17 cellular contexts compared by ENCODE assay signal in genomic region chrX:1903380-1903935, GRCh38.
DNase-seq lines count a peak whose midpoint lies in the region; ATAC-seq and TF ChIP-seq lines count a peak whose summit lies in the region.
"Had no signal": no experiment of that assay in that cellular context is flagged by ENCODE, and none has a peak within 500 bp of the region (broad histone marks: within the 10 kb centered on the region; RNA-seq: fewer than 3 reads in every experiment).

No MANE protein-coding gene starts in this region.

- H3K27ac Mint-ChIP-seq in HFFc6 (no peak overlapping the region), neural progenitor cell (no peak overlapping the region)
- no peak overlapping the region for H3K27ac Mint-ChIP-seq in activated T-helper 2 cell treated with anti-CD3 and anti-CD28 coated beads, Interferon-gamma antibody, Interleukin-2, Interleukin-4, amounts not matched to agents 10 μg/mL and 5 μg/mL and 100 μg/mL, durations not matched to agents 14 hours and 24 hours and 36 hours
- H3K27ac Mint-ChIP-seq: activated naive CD8-positive, alpha-beta T cell; natural killer cell treated with Interleukin-12 subunit alpha and Interleukin-12 subunit beta and Interleukin-15 and Interleukin-18, amount 100 ng/mL, for 72 hours; stimulated activated naive B cell treated with anti-CD40 and anti-IgM and Interleukin-4, amounts not matched to agents 10 μg/mL and 1 μg/mL and 100 μg/mL, for 72 hours had no signal

- no peaks in the 10 kb centered on the region for H3K79me2 ChIP-seq in neural progenitor cell (ENCODE audit: low read depth)

- H2AFZ ChIP-seq in neural progenitor cell (replicated peaks) = no peak overlapping the region

- intact Hi-C loops in activated T-helper 2 cell treated with anti-CD3 and anti-CD28 coated beads, Interferon-gamma antibody, Interleukin-2, Interleukin-4, amounts not matched to agents 10 μg/mL and 5 μg/mL and 100 μg/mL, durations not matched to agents 14 hours and 24 hours and 36 hours (cut with micrococcal nuclease) = no loop called here
- intact Hi-C loops in Right ventricle myocardium superior (cut with DNase I) = no loop called here

- TF ChIP-seq CTCF in HFFc6 (IDR thresholded peaks at IDR 0.05) (no peak), fibroblast of villous mesenchyme (IDR thresholded peaks at IDR 0.05; ENCODE audit: insufficient read depth, low read depth, low read length) (no peak), neural progenitor cell (IDR thresholded peaks at IDR 0.05) (no peak)

- H3F3A ChIP-seq in neural progenitor cell (ENCODE audit: low read depth) = no peaks in the 10 kb centered on the region

- peak; percentile 1 for DNase-seq in COLO829 (ENCODE audit: low spot score)
- peak; percentile 29 for DNase-seq in HFFc6
- peak; percentile 16 for DNase-seq in SW480 (ENCODE audit: low spot score)
- DNase-seq in fibroblast of villous mesenchyme (ENCODE audit: low read depth) = peak; percentile 7
- no peak for DNase-seq in activated T-helper 2 cell treated with anti-CD3 and anti-CD28 coated beads, Interferon-gamma antibody, Interleukin-2, Interleukin-4, amounts not matched to agents 10 μg/mL and 5 μg/mL and 100 μg/mL, durations not matched to agents 14 hours and 24 hours and 36 hours (ENCODE audit: low spot score)
- DNase-seq in neural progenitor cell (ENCODE audit: low spot score) = no peak
- no peak for DNase-seq in Right ventricle myocardium superior
- DNase-seq: activated CD4-positive, CD25-positive, alpha-beta regulatory T cell; activated CD8-positive, alpha-beta memory T cell treated with anti-CD3 and anti-CD28 coated beads, Interleukin-2, amount 50 U/mL, for 4 hours; C1 segment of cervical spinal cord; NCI-H187 treated with DMSO at 0.1 percent for 48 hours; stimulated activated naive B cell treated with anti-CD40 and anti-IgM and Interleukin-4, amounts not matched to agents 10 μg/mL and 1 μg/mL and 100 μg/mL, for 72 hours had no signal

- H3K27me3 ChIP-seq in neural progenitor cell = no peaks in the 10 kb centered on the region

- H4K20me1 ChIP-seq in neural progenitor cell (ENCODE audit: low read depth) = no peaks in the 10 kb centered on the region

- H3K27me3 Mint-ChIP-seq in HFFc6 (ENCODE audit: insufficient read depth) = peaks cover 4% of the 10 kb centered on the region; the same call in 1 of the 2 replicates
- no peaks in the 10 kb centered on the region for H3K27me3 Mint-ChIP-seq in activated T-helper 2 cell treated with anti-CD3 and anti-CD28 coated beads, Interferon-gamma antibody, Interleukin-2, Interleukin-4, amounts not matched to agents 10 μg/mL and 5 μg/mL and 100 μg/mL, durations not matched to agents 14 hours and 24 hours and 36 hours (ENCODE audit: low read depth)
- H3K27me3 Mint-ChIP-seq in neural progenitor cell (ENCODE audit: insufficient read depth, low read depth) = peaks cover 2% of the 10 kb centered on the region
- H3K27me3 Mint-ChIP-seq: natural killer cell treated with Interleukin-12 subunit alpha and Interleukin-12 subunit beta and Interleukin-15 and Interleukin-18, amount 100 ng/mL, for 72 hours had no signal

- H3K9me3 Mint-ChIP-seq in HFFc6 (peaks cover 10% of the 10 kb centered on the region; the same call in 1 of the 2 replicates), neural progenitor cell (peaks cover 11% of the 10 kb centered on the region)
- H3K9me3 Mint-ChIP-seq in activated T-helper 2 cell treated with anti-CD3 and anti-CD28 coated beads, Interferon-gamma antibody, Interleukin-2, Interleukin-4, amounts not matched to agents 10 μg/mL and 5 μg/mL and 100 μg/mL, durations not matched to agents 14 hours and 24 hours and 36 hours = no peaks in the 10 kb centered on the region
- H3K9me3 Mint-ChIP-seq: natural killer cell treated with Interleukin-12 subunit alpha and Interleukin-12 subunit beta and Interleukin-15 and Interleukin-18, amount 100 ng/mL, for 72 hours; stimulated activated naive B cell treated with anti-CD40 and anti-IgM and Interleukin-4, amounts not matched to agents 10 μg/mL and 1 μg/mL and 100 μg/mL, for 72 hours had no signal

- no peaks in the 10 kb centered on the region; the same call in 1 of the 2 replicates for H3K4me1 Mint-ChIP-seq in HFFc6 (ENCODE audit: low read depth)
- no peaks in the 10 kb centered on the region for H3K4me1 Mint-ChIP-seq in activated T-helper 2 cell treated with anti-CD3 and anti-CD28 coated beads, Interferon-gamma antibody, Interleukin-2, Interleukin-4, amounts not matched to agents 10 μg/mL and 5 μg/mL and 100 μg/mL, durations not matched to agents 14 hours and 24 hours and 36 hours (ENCODE audit: low read depth)
- H3K4me1 Mint-ChIP-seq in neural progenitor cell = peaks cover 2% of the 10 kb centered on the region
- H3K4me1 Mint-ChIP-seq: stimulated activated naive B cell treated with anti-CD40 and anti-IgM and Interleukin-4, amounts not matched to agents 10 μg/mL and 1 μg/mL and 100 μg/mL, for 72 hours had no signal

- H3K36me3 Mint-ChIP-seq in HFFc6 (ENCODE audit: low read depth) (no peaks in the 10 kb centered on the region), neural progenitor cell (no peaks in the 10 kb centered on the region)
- H3K36me3 Mint-ChIP-seq in activated T-helper 2 cell treated with anti-CD3 and anti-CD28 coated beads, Interferon-gamma antibody, Interleukin-2, Interleukin-4, amounts not matched to agents 10 μg/mL and 5 μg/mL and 100 μg/mL, durations not matched to agents 14 hours and 24 hours and 36 hours (ENCODE audit: low read depth) = no peaks in the 10 kb centered on the region
- H3K36me3 Mint-ChIP-seq: activated naive CD8-positive, alpha-beta T cell; natural killer cell treated with Interleukin-12 subunit alpha and Interleukin-12 subunit beta and Interleukin-15 and Interleukin-18, amount 100 ng/mL, for 72 hours; stimulated activated naive B cell treated with anti-CD40 and anti-IgM and Interleukin-4, amounts not matched to agents 10 μg/mL and 1 μg/mL and 100 μg/mL, for 72 hours had no signal

- H3K4me2 ChIP-seq in neural progenitor cell = no peak overlapping the region
- H3K4me2 ChIP-seq: KMS-11 had no signal

- H3K4me3 Mint-ChIP-seq in HFFc6 (no peak overlapping the region; the same call in 1 of the 2 replicates), neural progenitor cell (no peak overlapping the region)
- H3K4me3 Mint-ChIP-seq in activated T-helper 2 cell treated with anti-CD3 and anti-CD28 coated beads, Interferon-gamma antibody, Interleukin-2, Interleukin-4, amounts not matched to agents 10 μg/mL and 5 μg/mL and 100 μg/mL, durations not matched to agents 14 hours and 24 hours and 36 hours (ENCODE audit: low read depth) = no peak overlapping the region
- H3K4me3 Mint-ChIP-seq: activated naive CD8-positive, alpha-beta T cell; natural killer cell treated with Interleukin-12 subunit alpha and Interleukin-12 subunit beta and Interleukin-15 and Interleukin-18, amount 100 ng/mL, for 72 hours; stimulated activated naive B cell treated with anti-CD40 and anti-IgM and Interleukin-4, amounts not matched to agents 10 μg/mL and 1 μg/mL and 100 μg/mL, for 72 hours had no signal

- H3K4me1 ChIP-seq in neural progenitor cell = no peaks in the 10 kb centered on the region

- H3K27ac ChIP-seq in neural progenitor cell = no peak overlapping the region
- H3K27ac ChIP-seq: KMS-11, SK-N-MC had no signal

- no peaks in the 10 kb centered on the region for H3K9me3 ChIP-seq in neural progenitor cell (ENCODE audit: low read depth)

- H3K36me3 ChIP-seq in neural progenitor cell = no peaks in the 10 kb centered on the region

- H3K4me3 ChIP-seq in fibroblast of villous mesenchyme (ENCODE audit: low read depth, low read length) (no peak overlapping the region), neural progenitor cell (no peak overlapping the region)
- H3K4me3 ChIP-seq: SK-N-MC had no signal

- H3K9ac ChIP-seq in neural progenitor cell = no peak overlapping the region
- H3K9ac ChIP-seq: KMS-11 had no signal

- ATAC-seq in Right ventricle myocardium superior (ENCODE audit: poor library complexity) (no peak), esophagus mucosa (no peak)
- ATAC-seq: natural killer cell treated with Interleukin-12 subunit alpha and Interleukin-12 subunit beta and Interleukin-15 and Interleukin-18, amount 100 ng/mL, for 72 hours; stimulated activated naive B cell treated with anti-CD40 and anti-IgM and Interleukin-4, amounts not matched to agents 10 μg/mL and 1 μg/mL and 100 μg/mL, for 72 hours had no signal

Comparison
In these comparisons a context has a peak if more than half of its experiments do, and no peak if none do; other contexts are left out.
1. DNase-seq: peak in COLO829 (single experiment), HFFc6 (single experiment), SW480 (single experiment) and fibroblast of villous mesenchyme (single experiment); none in activated T-helper 2 cell treated with anti-CD3 and anti-CD28 coated beads, Interferon-gamma antibody, Interleukin-2, Interleukin-4, amounts not matched to agents 10 μg/mL and 5 μg/mL and 100 μg/mL, durations not matched to agents 14 hours and 24 hours and 36 hours (single experiment), neural progenitor cell (single experiment) and Right ventricle myocardium superior (single experiment).